19 cellular contexts compared by ENCODE assay signal in genomic region chr12:3632256-3633240, GRCh38.
DNase-seq lines count a peak whose midpoint lies in the region; ATAC-seq and TF ChIP-seq lines count a peak whose summit lies in the region.
"Had no signal": no experiment of that assay in that cellular context is flagged by ENCODE, and none has a peak within 500 bp of the region (broad histone marks: within the 10 kb centered on the region; RNA-seq: fewer than 3 reads in every experiment).

No MANE protein-coding gene starts in this region.

- no peak for TF ChIP-seq CTCF in fibroblast of the aortic adventitia (IDR thresholded peaks at IDR 0.05; ENCODE audit: insufficient read depth, low read length)

- intact Hi-C loops in sciatic nerve (cut with DNase I): no loop called here

- H3K27me3 Mint-ChIP-seq in activated naive CD8-positive, alpha-beta T cell treated with anti-CD3 and anti-CD28 coated beads, Interleukin-2, amount 10 ng/mL, durations not matched to agents 7 days and 5 days: no peaks in the 10 kb centered on the region
- no peaks in the 10 kb centered on the region for H3K27me3 Mint-ChIP-seq in activated naive CD8-positive, alpha-beta T cell treated with anti-CD3 and anti-CD28 coated beads, Interleukin-2, amount 50 U/mL, for 24 hours

- H3K36me3 Mint-ChIP-seq in activated naive CD8-positive, alpha-beta T cell treated with anti-CD3 and anti-CD28 coated beads, Interleukin-2, amount 10 ng/mL, durations not matched to agents 7 days and 5 days: peaks cover 19% of the 10 kb centered on the region
- peaks cover 16% of the 10 kb centered on the region for H3K36me3 Mint-ChIP-seq in activated naive CD8-positive, alpha-beta T cell treated with anti-CD3 and anti-CD28 coated beads, Interleukin-2, amount 50 U/mL, for 24 hours (ENCODE audit: low read depth)

- H3K4me1 Mint-ChIP-seq in activated naive CD8-positive, alpha-beta T cell treated with anti-CD3 and anti-CD28 coated beads, Interleukin-2, amount 10 ng/mL, durations not matched to agents 7 days and 5 days: peaks cover 18% of the 10 kb centered on the region
- H3K4me1 Mint-ChIP-seq in activated naive CD8-positive, alpha-beta T cell treated with anti-CD3 and anti-CD28 coated beads, Interleukin-2, amount 50 U/mL, for 24 hours: peaks cover 2% of the 10 kb centered on the region

- H3K9me3 Mint-ChIP-seq in activated naive CD8-positive, alpha-beta T cell treated with anti-CD3 and anti-CD28 coated beads, Interleukin-2, amount 10 ng/mL, durations not matched to agents 7 days and 5 days: no peaks in the 10 kb centered on the region
- no peaks in the 10 kb centered on the region for H3K9me3 Mint-ChIP-seq in activated naive CD8-positive, alpha-beta T cell treated with anti-CD3 and anti-CD28 coated beads, Interleukin-2, amount 50 U/mL, for 24 hours

- POLR2A ChIA-PET in activated naive CD8-positive, alpha-beta T cell treated with anti-CD3 and anti-CD28 coated beads, Interleukin-2, amount 10 ng/mL, durations not matched to agents 7 days and 5 days (lab: Charles Lee): no interaction called here

- H3K4me3 Mint-ChIP-seq in activated naive CD8-positive, alpha-beta T cell treated with anti-CD3 and anti-CD28 coated beads, Interleukin-2, amount 10 ng/mL, durations not matched to agents 7 days and 5 days: peak overlapping the region; percentile 68
- no peak overlapping the region for H3K4me3 Mint-ChIP-seq in activated naive CD8-positive, alpha-beta T cell treated with anti-CD3 and anti-CD28 coated beads, Interleukin-2, amount 50 U/mL, for 24 hours

- peak; percentile 48 for DNase-seq in activated naive CD8-positive, alpha-beta T cell treated with anti-CD3 and anti-CD28 coated beads, Interleukin-2, amount 10 ng/mL, durations not matched to agents 7 days and 5 days
- no peak for DNase-seq in activated naive CD8-positive, alpha-beta T cell treated with anti-CD3 and anti-CD28 coated beads, Interleukin-2, amount 50 U/mL, for 24 hours
- DNase-seq in RPMI7951 (ENCODE audit: low read depth) (peak; percentile 15), fibroblast of the aortic adventitia (ENCODE audit: low read depth) (peak; percentile 20), NOMO-1 treated with dmso at 0.1 percent for 144 hours (lab: John Stamatoyannopoulos, UW; ENCODE audit: unreplicated experiment) (no peak), sciatic nerve (ENCODE audit: low spot score) (no peak)
- DNase-seq: activated CD4-positive, alpha-beta T cell treated with anti-CD3 and anti-CD28 coated beads, Interleukin-2, amount 50 U/mL, for 4 hours; esophagus squamous epithelium; NCI-H1092 treated with DMSO at 0.1 percent for 48 hours; NCI-H2227 treated with DMSO at 0.1 percent for 48 hours; SIG-M5; stimulated activated CD4-positive, alpha-beta T cell treated with anti-CD3 and anti-CD28 coated beads, Interleukin-12 subunit alpha, Interleukin-12 subunit beta, amount 100 ng/mL, for 4 hours; T1000; uterus had no signal

- H3K4me3 ChIP-seq in fibroblast of the aortic adventitia (ENCODE audit: low read depth, low read length): no peak overlapping the region
- H3K4me3 ChIP-seq: cardiac muscle cell, esophagus squamous epithelium, hepatocyte, uterus had no signal

- peak; percentile 99 for ATAC-seq in activated naive CD8-positive, alpha-beta T cell treated with anti-CD3 and anti-CD28 coated beads, Interleukin-2, amount 10 ng/mL, durations not matched to agents 7 days and 5 days (ENCODE audit: low read depth)
- ATAC-seq in activated naive CD8-positive, alpha-beta T cell treated with anti-CD3 and anti-CD28 coated beads, Interleukin-2, amount 50 U/mL, for 24 hours: no peak
- ATAC-seq in HG02852 (IDR thresholded peaks at IDR 0.05; ENCODE audit: unreplicated experiment) (no peak), GM21786 (IDR thresholded peaks at IDR 0.05; ENCODE audit: unreplicated experiment) (no peak), sciatic nerve (no peak)

- H3K27ac Mint-ChIP-seq in activated naive CD8-positive, alpha-beta T cell treated with anti-CD3 and anti-CD28 coated beads, Interleukin-2, amount 10 ng/mL, durations not matched to agents 7 days and 5 days: peak overlapping the region; percentile 91
- no peak overlapping the region for H3K27ac Mint-ChIP-seq in activated naive CD8-positive, alpha-beta T cell treated with anti-CD3 and anti-CD28 coated beads, Interleukin-2, amount 50 U/mL, for 24 hours
- H3K27ac Mint-ChIP-seq: progenitor cell of endocrine pancreas had no signal

Comparison
In these comparisons a context has a peak if more than half of its experiments do, and no peak if none do; other contexts are left out.
1. DNase-seq: peak in activated naive CD8-positive, alpha-beta T cell treated with anti-CD3 and anti-CD28 coated beads, Interleukin-2, amount 10 ng/mL, durations not matched to agents 7 days and 5 days (single experiment), RPMI7951 (single experiment) and fibroblast of the aortic adventitia (single experiment); none in activated naive CD8-positive, alpha-beta T cell treated with anti-CD3 and anti-CD28 coated beads, Interleukin-2, amount 50 U/mL, for 24 hours (single experiment), NOMO-1 treated with dmso at 0.1 percent for 144 hours (single experiment) and sciatic nerve (single experiment).